In genomic region chr6:133955136-133955576, GRCh38 we compare ENCODE assay signal across 1 cellular context.
A peak's percentile ranks its signal among the peaks of the same experiment; 100 is the strongest.
TF ChIP-seq lines count a peak whose summit lies in the region.

No MANE protein-coding gene starts in this region.

TF ChIP-seq in K562, 482 proteins besides CTCF, POLR2A, EP300 and RAD21 (continued from another document and continues in another):
- TF ChIP-seq ETV1 (tag; conservative IDR thresholded peaks at IDR 0.05; ENCODE audit: low read depth) (peak; percentile 34; the same call in 1 of the 2 replicates), THRB (CRISPR knock-in tag; conservative IDR thresholded peaks at IDR 0.05) (0 out of 2 replicates have a peak, but pooled peaks have one; percentile 12), FIP1L1 (IDR thresholded peaks at IDR 0.05; ENCODE audit: low read depth, low read length, poor library complexity, severe bottlenecking) (no peak), NCOA1 (IDR thresholded peaks at IDR 0.05; ENCODE audit: low read depth) (no peak), NFE2 (IDR thresholded peaks at IDR 0.05; ENCODE audit: low read depth) (peak; percentile 59), ZBTB1 (CRISPR knock-in tag; IDR thresholded peaks at IDR 0.05; ENCODE audit: borderline replicate concordance, low read depth) (no peak), ZNF444 (CRISPR knock-in tag; IDR thresholded peaks at IDR 0.05) (no peak), MLX (CRISPR knock-in tag; conservative IDR thresholded peaks at IDR 0.05) (no peak), BCL6 (CRISPR knock-in tag; IDR thresholded peaks at IDR 0.05) (no peak), CAMTA2 (CRISPR knock-in tag; conservative IDR thresholded peaks at IDR 0.05) (no peak), ZNF3 (CRISPR knock-in tag; IDR thresholded peaks at IDR 0.05) (no peak), ZNF76 (CRISPR knock-in tag; IDR thresholded peaks at IDR 0.05; ENCODE audit: borderline replicate concordance) (no peak), CTBP1 (IDR thresholded peaks at IDR 0.05; ENCODE audit: borderline replicate concordance) (no peak), SMC3 (conservative IDR thresholded peaks at IDR 0.05; ENCODE audit: insufficient read depth, low read depth, low read length) (no peak), SMARCA4 (IDR thresholded peaks at IDR 0.05) (0 out of 2 replicates have a peak, but pooled peaks have one; percentile 45), MYC (IDR thresholded peaks at IDR 0.05; ENCODE audit: low read depth, low read length) (no peak), MYC (CRISPR knock-in tag; IDR thresholded peaks at IDR 0.05; ENCODE audit: borderline replicate concordance, low read depth) (no peak), MITF (IDR thresholded peaks at IDR 0.05) (0 out of 2 replicates have a peak, but pooled peaks have one; percentile 11), CBFA2T3 (IDR thresholded peaks at IDR 0.05) (0 out of 2 replicates have a peak, but pooled peaks have one; percentile 24), HMBOX1 (IDR thresholded peaks at IDR 0.05) (peak; percentile 57; the same call in 1 of the 2 replicates), KDM5B (IDR thresholded peaks at IDR 0.05; ENCODE audit: insufficient replicate concordance, low read depth, low read length) (no peak), ZFP30 (CRISPR knock-in tag; IDR thresholded peaks at IDR 0.05; ENCODE audit: borderline replicate concordance) (no peak), DPF2 (IDR thresholded peaks at IDR 0.05) (no peak), NBN (IDR thresholded peaks at IDR 0.05; ENCODE audit: low read depth) (0 out of 2 replicates have a peak, but pooled peaks have one; percentile 10), MAFK (IDR thresholded peaks at IDR 0.05; ENCODE audit: low read length) (no peak)
- TF ChIP-seq, protein P1, sequence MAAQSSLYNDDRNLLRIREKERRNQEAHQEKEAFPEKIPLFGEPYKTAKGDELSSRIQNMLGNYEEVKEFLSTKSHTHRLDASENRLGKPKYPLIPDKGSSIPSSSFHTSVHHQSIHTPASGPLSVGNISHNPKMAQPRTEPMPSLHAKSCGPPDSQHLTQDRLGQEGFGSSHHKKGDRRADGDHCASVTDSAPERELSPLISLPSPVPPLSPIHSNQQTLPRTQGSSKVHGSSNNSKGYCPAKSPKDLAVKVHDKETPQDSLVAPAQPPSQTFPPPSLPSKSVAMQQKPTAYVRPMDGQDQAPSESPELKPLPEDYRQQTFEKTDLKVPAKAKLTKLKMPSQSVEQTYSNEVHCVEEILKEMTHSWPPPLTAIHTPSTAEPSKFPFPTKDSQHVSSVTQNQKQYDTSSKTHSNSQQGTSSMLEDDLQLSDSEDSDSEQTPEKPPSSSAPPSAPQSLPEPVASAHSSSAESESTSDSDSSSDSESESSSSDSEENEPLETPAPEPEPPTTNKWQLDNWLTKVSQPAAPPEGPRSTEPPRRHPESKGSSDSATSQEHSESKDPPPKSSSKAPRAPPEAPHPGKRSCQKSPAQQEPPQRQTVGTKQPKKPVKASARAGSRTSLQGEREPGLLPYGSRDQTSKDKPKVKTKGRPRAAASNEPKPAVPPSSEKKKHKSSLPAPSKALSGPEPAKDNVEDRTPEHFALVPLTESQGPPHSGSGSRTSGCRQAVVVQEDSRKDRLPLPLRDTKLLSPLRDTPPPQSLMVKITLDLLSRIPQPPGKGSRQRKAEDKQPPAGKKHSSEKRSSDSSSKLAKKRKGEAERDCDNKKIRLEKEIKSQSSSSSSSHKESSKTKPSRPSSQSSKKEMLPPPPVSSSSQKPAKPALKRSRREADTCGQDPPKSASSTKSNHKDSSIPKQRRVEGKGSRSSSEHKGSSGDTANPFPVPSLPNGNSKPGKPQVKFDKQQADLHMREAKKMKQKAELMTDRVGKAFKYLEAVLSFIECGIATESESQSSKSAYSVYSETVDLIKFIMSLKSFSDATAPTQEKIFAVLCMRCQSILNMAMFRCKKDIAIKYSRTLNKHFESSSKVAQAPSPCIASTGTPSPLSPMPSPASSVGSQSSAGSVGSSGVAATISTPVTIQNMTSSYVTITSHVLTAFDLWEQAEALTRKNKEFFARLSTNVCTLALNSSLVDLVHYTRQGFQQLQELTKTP (IDR thresholded peaks at IDR 0.05; ENCODE audit: low read depth in 1 of 2, partially characterized antibody in 2 of 2), result peak; percentile 31 to 52
- TF ChIP-seq, protein P2, sequence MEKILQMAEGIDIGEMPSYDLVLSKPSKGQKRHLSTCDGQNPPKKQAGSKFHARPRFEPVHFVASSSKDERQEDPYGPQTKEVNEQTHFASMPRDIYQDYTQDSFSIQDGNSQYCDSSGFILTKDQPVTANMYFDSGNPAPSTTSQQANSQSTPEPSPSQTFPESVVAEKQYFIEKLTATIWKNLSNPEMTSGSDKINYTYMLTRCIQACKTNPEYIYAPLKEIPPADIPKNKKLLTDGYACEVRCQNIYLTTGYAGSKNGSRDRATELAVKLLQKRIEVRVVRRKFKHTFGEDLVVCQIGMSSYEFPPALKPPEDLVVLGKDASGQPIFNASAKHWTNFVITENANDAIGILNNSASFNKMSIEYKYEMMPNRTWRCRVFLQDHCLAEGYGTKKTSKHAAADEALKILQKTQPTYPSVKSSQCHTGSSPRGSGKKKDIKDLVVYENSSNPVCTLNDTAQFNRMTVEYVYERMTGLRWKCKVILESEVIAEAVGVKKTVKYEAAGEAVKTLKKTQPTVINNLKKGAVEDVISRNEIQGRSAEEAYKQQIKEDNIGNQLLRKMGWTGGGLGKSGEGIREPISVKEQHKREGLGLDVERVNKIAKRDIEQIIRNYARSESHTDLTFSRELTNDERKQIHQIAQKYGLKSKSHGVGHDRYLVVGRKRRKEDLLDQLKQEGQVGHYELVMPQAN (IDR thresholded peaks at IDR 0.05; ENCODE audit: borderline replicate concordance), result no peak
- TF ChIP-seq, protein P3, sequence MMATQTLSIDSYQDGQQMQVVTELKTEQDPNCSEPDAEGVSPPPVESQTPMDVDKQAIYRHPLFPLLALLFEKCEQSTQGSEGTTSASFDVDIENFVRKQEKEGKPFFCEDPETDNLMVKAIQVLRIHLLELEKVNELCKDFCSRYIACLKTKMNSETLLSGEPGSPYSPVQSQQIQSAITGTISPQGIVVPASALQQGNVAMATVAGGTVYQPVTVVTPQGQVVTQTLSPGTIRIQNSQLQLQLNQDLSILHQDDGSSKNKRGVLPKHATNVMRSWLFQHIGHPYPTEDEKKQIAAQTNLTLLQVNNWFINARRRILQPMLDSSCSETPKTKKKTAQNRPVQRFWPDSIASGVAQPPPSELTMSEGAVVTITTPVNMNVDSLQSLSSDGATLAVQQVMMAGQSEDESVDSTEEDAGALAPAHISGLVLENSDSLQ (IDR thresholded peaks at IDR 0.05), result peak; percentile 51; the same call in 1 of the 2 replicates
- TF ChIP-seq, protein P4, sequence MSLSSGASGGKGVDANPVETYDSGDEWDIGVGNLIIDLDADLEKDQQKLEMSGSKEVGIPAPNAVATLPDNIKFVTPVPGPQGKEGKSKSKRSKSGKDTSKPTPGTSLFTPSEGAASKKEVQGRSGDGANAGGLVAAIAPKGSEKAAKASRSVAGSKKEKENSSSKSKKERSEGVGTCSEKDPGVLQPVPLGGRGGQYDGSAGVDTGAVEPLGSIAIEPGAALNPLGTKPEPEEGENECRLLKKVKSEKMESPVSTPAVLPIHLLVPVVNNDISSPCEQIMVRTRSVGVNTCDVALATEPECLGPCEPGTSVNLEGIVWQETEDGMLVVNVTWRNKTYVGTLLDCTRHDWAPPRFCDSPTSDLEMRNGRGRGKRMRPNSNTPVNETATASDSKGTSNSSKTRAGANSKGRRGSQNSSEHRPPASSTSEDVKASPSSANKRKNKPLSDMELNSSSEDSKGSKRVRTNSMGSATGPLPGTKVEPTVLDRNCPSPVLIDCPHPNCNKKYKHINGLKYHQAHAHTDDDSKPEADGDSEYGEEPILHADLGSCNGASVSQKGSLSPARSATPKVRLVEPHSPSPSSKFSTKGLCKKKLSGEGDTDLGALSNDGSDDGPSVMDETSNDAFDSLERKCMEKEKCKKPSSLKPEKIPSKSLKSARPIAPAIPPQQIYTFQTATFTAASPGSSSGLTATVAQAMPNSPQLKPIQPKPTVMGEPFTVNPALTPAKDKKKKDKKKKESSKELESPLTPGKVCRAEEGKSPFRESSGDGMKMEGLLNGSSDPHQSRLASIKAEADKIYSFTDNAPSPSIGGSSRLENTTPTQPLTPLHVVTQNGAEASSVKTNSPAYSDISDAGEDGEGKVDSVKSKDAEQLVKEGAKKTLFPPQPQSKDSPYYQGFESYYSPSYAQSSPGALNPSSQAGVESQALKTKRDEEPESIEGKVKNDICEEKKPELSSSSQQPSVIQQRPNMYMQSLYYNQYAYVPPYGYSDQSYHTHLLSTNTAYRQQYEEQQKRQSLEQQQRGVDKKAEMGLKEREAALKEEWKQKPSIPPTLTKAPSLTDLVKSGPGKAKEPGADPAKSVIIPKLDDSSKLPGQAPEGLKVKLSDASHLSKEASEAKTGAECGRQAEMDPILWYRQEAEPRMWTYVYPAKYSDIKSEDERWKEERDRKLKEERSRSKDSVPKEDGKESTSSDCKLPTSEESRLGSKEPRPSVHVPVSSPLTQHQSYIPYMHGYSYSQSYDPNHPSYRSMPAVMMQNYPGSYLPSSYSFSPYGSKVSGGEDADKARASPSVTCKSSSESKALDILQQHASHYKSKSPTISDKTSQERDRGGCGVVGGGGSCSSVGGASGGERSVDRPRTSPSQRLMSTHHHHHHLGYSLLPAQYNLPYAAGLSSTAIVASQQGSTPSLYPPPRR (CRISPR knock-in tag; IDR thresholded peaks at IDR 0.05; ENCODE audit: borderline replicate concordance), result no peak
